Comparison of ENCODE assay signal across 8 cellular contexts in the genomic region with DNA sequence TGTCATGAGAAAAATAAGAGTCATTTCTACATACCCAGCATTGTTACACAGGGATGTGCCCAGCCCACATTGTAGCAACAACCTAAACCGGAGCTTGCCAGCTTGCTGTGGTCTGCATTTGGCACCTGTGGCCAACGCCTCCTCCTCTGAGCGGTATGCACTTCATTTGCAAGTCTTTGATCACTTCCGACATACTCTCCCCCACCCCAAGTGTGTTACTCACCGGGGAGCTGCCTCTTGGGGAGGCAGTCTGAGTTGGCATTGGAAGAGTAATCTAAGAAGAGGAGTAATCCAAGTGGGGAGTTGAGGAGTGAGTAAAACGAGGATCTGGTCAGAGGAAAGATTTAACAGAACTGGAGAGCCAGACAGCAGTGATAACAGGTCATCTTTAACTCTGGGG. TPM values are rescaled to one million over a fixed set of nuclear protein-coding genes. Genes with fewer than 3 reads are reported as not detected.
DNase-seq lines count a peak whose midpoint lies in the region; ATAC-seq and TF ChIP-seq lines count a peak whose summit lies in the region.

No MANE protein-coding gene starts in this region.

- H3K27me3 Mint-ChIP-seq in activated CD4-positive, alpha-beta memory T cell treated with anti-CD3 and anti-CD28 coated beads, Interleukin-2, amount 10 ng/mL, durations not matched to agents 7 days and 5 days, result peaks cover 7% of the 10 kb centered on the region

- no peak for TF ChIP-seq POLR2A in GM18505 (IDR thresholded peaks at IDR 0.05; ENCODE audit: borderline replicate concordance, extremely low read depth, insufficient read depth, insufficient read length)

- H3K4me3 Mint-ChIP-seq in activated CD4-positive, alpha-beta memory T cell treated with anti-CD3 and anti-CD28 coated beads, Interleukin-2, amount 10 ng/mL, durations not matched to agents 7 days and 5 days, result peak overlapping the region; percentile 5

- 5% methylated on average over 5 of the region's 6 CpGs for WGBS in HUES64

- peak overlapping the region; percentile 9; the same call in 1 of the 2 replicates for H3K4me3 ChIP-seq in HUES64 (ENCODE audit: low read length)

- H3K27ac Mint-ChIP-seq in activated CD4-positive, alpha-beta memory T cell treated with anti-CD3 and anti-CD28 coated beads, Interleukin-2, amount 10 ng/mL, durations not matched to agents 7 days and 5 days, result peak overlapping the region; percentile 50

- H3K36me3 Mint-ChIP-seq in activated CD4-positive, alpha-beta memory T cell treated with anti-CD3 and anti-CD28 coated beads, Interleukin-2, amount 10 ng/mL, durations not matched to agents 7 days and 5 days (ENCODE audit: low read depth), result no peaks in the 10 kb centered on the region

- H3K4me1 ChIP-seq in HUES64 (ENCODE audit: insufficient read depth, low read length), result peaks cover 47% of the 10 kb centered on the region

- H3K9me3 Mint-ChIP-seq in activated CD4-positive, alpha-beta memory T cell treated with anti-CD3 and anti-CD28 coated beads, Interleukin-2, amount 10 ng/mL, durations not matched to agents 7 days and 5 days, result peaks cover 2% of the 10 kb centered on the region

- DNase-seq in EL (peak; percentile 35), NCI-H345 (lab: John Stamatoyannopoulos, UW) (no peak)
- peak; percentile 89 for DNase-seq in activated CD4-positive, alpha-beta memory T cell treated with anti-CD3 and anti-CD28 coated beads, Interleukin-2, amount 10 ng/mL, durations not matched to agents 7 days and 5 days
- DNase-seq in stimulated activated CD4-positive, alpha-beta T cell treated with anti-CD3 and anti-CD28 coated beads, Interleukin-12 subunit alpha, Interleukin-12 subunit beta, amount 100 ng/mL, for 4 hours, result peak; percentile 68

- CTCF ChIA-PET in activated CD4-positive, alpha-beta memory T cell treated with anti-CD3 and anti-CD28 coated beads, Interleukin-2, amount 10 ng/mL, durations not matched to agents 7 days and 5 days (lab: Charles Lee), result interaction anchor here (0.7 to 1.6 kb wide), 4 partner anchors 36 to 347 kb away, joined by 3 read pairs; no protein-coding TSS in a partner anchor

- no peaks in the 10 kb centered on the region for H3K9me3 ChIP-seq in HUES64 (ENCODE audit: insufficient read depth, low read depth, low read length)

- POLR2A ChIA-PET in activated CD4-positive, alpha-beta memory T cell treated with anti-CD3 and anti-CD28 coated beads, Interleukin-2, amount 10 ng/mL, durations not matched to agents 7 days and 5 days (lab: Charles Lee), result interaction anchor here (0.6 to 1.6 kb wide), 11 partner anchors 10 to 606 kb away, joined by 3 to 14 read pairs (median 3); a partner anchor contains a TSS

- ATAC-seq in esophagus mucosa (peak; percentile 86), GM18861 (IDR thresholded peaks at IDR 0.05; ENCODE audit: unreplicated experiment) (no peak), GM18505 (IDR thresholded peaks at IDR 0.05; ENCODE audit: unreplicated experiment) (no peak)

- H3K36me3 ChIP-seq in HUES64 (ENCODE audit: insufficient read depth, low read length), result no peaks in the 10 kb centered on the region

- H3K27me3 ChIP-seq in HUES64 (ENCODE audit: insufficient read depth, low read length), result no peaks in the 10 kb centered on the region

- H3K4me1 Mint-ChIP-seq in activated CD4-positive, alpha-beta memory T cell treated with anti-CD3 and anti-CD28 coated beads, Interleukin-2, amount 10 ng/mL, durations not matched to agents 7 days and 5 days, result peaks cover 50% of the 10 kb centered on the region

- H3K27ac ChIP-seq in HUES64 (ENCODE audit: low read depth, low read length), result peak overlapping the region; percentile 36; the same call in 1 of the 2 replicates

- H3K9ac ChIP-seq in HUES64 (ENCODE audit: low read depth, low read length), result no peak overlapping the region

RNA-seq across cellular contexts. Expression of a gene that starts 3.8 kb away (rescaled TPM):
- polyA plus RNA-seq in HUES64 (2013, experiment 1 of 2), result 38.6 TPM
- polyA plus RNA-seq in HUES64 (2013, experiment 2 of 2), result 50.9 TPM
- total RNA-seq in activated CD4-positive, alpha-beta memory T cell treated with anti-CD3 and anti-CD28 coated beads, Interleukin-2, amount 10 ng/mL, durations not matched to agents 7 days and 5 days, result 10 to 100 TPM; 17.4 to 18.6 TPM
- total RNA-seq in esophagus mucosa, result 8.1 TPM
